In genomic region chr7:138525757-138526156, GRCh38 we compare ENCODE assay signal across 28 cellular contexts.
"Had no signal": no experiment of that assay in that cellular context is flagged by ENCODE, and none has a peak within 500 bp of the region (broad histone marks: within the 10 kb centered on the region; RNA-seq: fewer than 3 reads in every experiment).

No MANE protein-coding gene starts in this region.

- H3K27me3 Mint-ChIP-seq: activated CD4-positive, alpha-beta T cell treated with anti-CD3 and anti-CD28 coated beads for 36 hours; activated CD4-positive, alpha-beta T cell treated with anti-CD3 and anti-CD28 coated beads, Interleukin-2, amount 10 ng/mL, durations not matched to agents 24 days and 14 days; activated CD8-positive, alpha-beta T cell treated with anti-CD3 and anti-CD28 coated beads for 36 hours; activated naive CD4-positive, alpha-beta T cell treated with anti-CD3 and anti-CD28 coated beads, Interleukin-2, amount 50 U/mL, for 24 hours; activated naive CD8-positive, alpha-beta T cell treated with anti-CD3 and anti-CD28 coated beads for 36 hours; activated naive CD8-positive, alpha-beta T cell treated with anti-CD3 and anti-CD28 coated beads, Interleukin-2, amount 50 U/mL, for 24 hours; activated T-helper 17 cell treated with anti-CD3 and anti-CD28 coated beads, Interleukin-2, amount 50 U/mL, for 72 hours had no signal

- DNase-seq: activated CD4-positive, alpha-beta T cell treated with anti-CD3 and anti-CD28 coated beads for 36 hours; activated CD4-positive, alpha-beta T cell treated with anti-CD3 and anti-CD28 coated beads, Interleukin-2, amount 10 ng/mL, durations not matched to agents 24 days and 14 days; activated CD4-positive, alpha-beta T cell treated with anti-CD3 and anti-CD28 coated beads, Interleukin-2, amount 50 U/mL, for 48 hours; activated CD4-positive, CD25-positive, alpha-beta regulatory T cell; activated CD4-positive, CD25-positive, alpha-beta regulatory T cell treated with anti-CD3 and anti-CD28 coated beads, Interleukin-2, amount 50 U/mL, for 72 hours; activated CD8-positive, alpha-beta memory T cell treated with anti-CD3 and anti-CD28 coated beads for 24 hours; activated CD8-positive, alpha-beta T cell treated with anti-CD3 and anti-CD28 coated beads for 36 hours; activated effector memory CD4-positive, alpha-beta T cell treated with Interleukin-2 at 50 U/mL for 16 hours; activated naive CD4-positive, alpha-beta T cell treated with anti-CD3 and anti-CD28 coated beads for 36 hours; activated naive CD8-positive, alpha-beta T cell treated with anti-CD3 and anti-CD28 coated beads for 36 hours; activated naive CD8-positive, alpha-beta T cell treated with anti-CD3 and anti-CD28 coated beads, Interleukin-2, amount 50 U/mL, for 24 hours; activated T-cell treated with anti-CD3 and anti-CD28 coated beads, Interleukin-2, amount 50 U/mL, for 4 hours; adrenal gland; amygdala; aorta; body of pancreas; central memory CD4-positive, alpha-beta T cell; cerebellar nuclear complex; colonic mucosa; effector CD8-positive, alpha-beta T cell; esophagus squamous epithelium; foreskin melanocyte; heart right ventricle; T-helper 2 cell had no signal

- H3K27me3 ChIP-seq: adrenal gland, body of pancreas, colonic mucosa, esophagus squamous epithelium, gastroesophageal sphincter, heart right ventricle had no signal

- H3K4me3 Mint-ChIP-seq: activated CD4-positive, alpha-beta T cell treated with anti-CD3 and anti-CD28 coated beads for 36 hours; activated CD4-positive, alpha-beta T cell treated with anti-CD3 and anti-CD28 coated beads, Interleukin-2, amount 10 ng/mL, durations not matched to agents 24 days and 14 days; activated CD8-positive, alpha-beta T cell treated with anti-CD3 and anti-CD28 coated beads for 36 hours; activated naive CD4-positive, alpha-beta T cell treated with anti-CD3 and anti-CD28 coated beads for 36 hours; activated naive CD4-positive, alpha-beta T cell treated with anti-CD3 and anti-CD28 coated beads, Interleukin-2, amount 50 U/mL, for 24 hours; activated naive CD8-positive, alpha-beta T cell treated with anti-CD3 and anti-CD28 coated beads for 36 hours; activated naive CD8-positive, alpha-beta T cell treated with anti-CD3 and anti-CD28 coated beads, Interleukin-2, amount 50 U/mL, for 24 hours; activated T-cell treated with anti-CD3 and anti-CD28 coated beads, Interleukin-2, amount 50 U/mL, for 4 hours; activated T-helper 17 cell treated with anti-CD3 and anti-CD28 coated beads, Interleukin-2, amount 50 U/mL, for 72 hours had no signal

- ATAC-seq: activated CD4-positive, alpha-beta T cell treated with anti-CD3 and anti-CD28 coated beads for 36 hours; activated CD8-positive, alpha-beta T cell treated with anti-CD3 and anti-CD28 coated beads for 36 hours; activated naive CD8-positive, alpha-beta T cell treated with anti-CD3 and anti-CD28 coated beads, Interleukin-2, amount 50 U/mL, for 24 hours; activated T-cell treated with anti-CD3 and anti-CD28 coated beads, Interleukin-2, amount 50 U/mL, for 4 hours; activated T-helper 17 cell treated with anti-CD3 and anti-CD28 coated beads, Interleukin-2, amount 50 U/mL, for 72 hours; body of pancreas; gastroesophageal sphincter; heart right ventricle had no signal

- H3K36me3 ChIP-seq: colonic mucosa had no signal

- H3K27ac ChIP-seq: adrenal gland, body of pancreas, colonic mucosa, epithelial cell of prostate, esophagus squamous epithelium, gastroesophageal sphincter, heart right ventricle had no signal

- H3K4me1 ChIP-seq: body of pancreas, colonic mucosa, esophagus squamous epithelium, gastroesophageal sphincter had no signal

- H3K4me3 ChIP-seq: adrenal gland, body of pancreas, colonic mucosa, esophagus squamous epithelium, gastroesophageal sphincter, heart right ventricle had no signal

- H3K27ac Mint-ChIP-seq: activated CD4-positive, alpha-beta T cell treated with anti-CD3 and anti-CD28 coated beads for 36 hours; activated CD4-positive, alpha-beta T cell treated with anti-CD3 and anti-CD28 coated beads, Interleukin-2, amount 10 ng/mL, durations not matched to agents 24 days and 14 days; activated CD8-positive, alpha-beta T cell treated with anti-CD3 and anti-CD28 coated beads for 36 hours; activated naive CD4-positive, alpha-beta T cell treated with anti-CD3 and anti-CD28 coated beads for 36 hours; activated naive CD4-positive, alpha-beta T cell treated with anti-CD3 and anti-CD28 coated beads, Interleukin-2, amount 50 U/mL, for 24 hours; activated naive CD8-positive, alpha-beta T cell treated with anti-CD3 and anti-CD28 coated beads for 36 hours; activated naive CD8-positive, alpha-beta T cell treated with anti-CD3 and anti-CD28 coated beads, Interleukin-2, amount 50 U/mL, for 24 hours; activated T-helper 17 cell treated with anti-CD3 and anti-CD28 coated beads, Interleukin-2, amount 50 U/mL, for 72 hours had no signal

- H3K4me1 Mint-ChIP-seq: activated CD4-positive, alpha-beta T cell treated with anti-CD3 and anti-CD28 coated beads for 36 hours; activated CD4-positive, alpha-beta T cell treated with anti-CD3 and anti-CD28 coated beads, Interleukin-2, amount 10 ng/mL, durations not matched to agents 24 days and 14 days; activated naive CD4-positive, alpha-beta T cell treated with anti-CD3 and anti-CD28 coated beads, Interleukin-2, amount 50 U/mL, for 24 hours; activated naive CD8-positive, alpha-beta T cell treated with anti-CD3 and anti-CD28 coated beads for 36 hours; activated naive CD8-positive, alpha-beta T cell treated with anti-CD3 and anti-CD28 coated beads, Interleukin-2, amount 50 U/mL, for 24 hours; activated T-helper 17 cell treated with anti-CD3 and anti-CD28 coated beads, Interleukin-2, amount 50 U/mL, for 72 hours had no signal
